In the genomic region with DNA sequence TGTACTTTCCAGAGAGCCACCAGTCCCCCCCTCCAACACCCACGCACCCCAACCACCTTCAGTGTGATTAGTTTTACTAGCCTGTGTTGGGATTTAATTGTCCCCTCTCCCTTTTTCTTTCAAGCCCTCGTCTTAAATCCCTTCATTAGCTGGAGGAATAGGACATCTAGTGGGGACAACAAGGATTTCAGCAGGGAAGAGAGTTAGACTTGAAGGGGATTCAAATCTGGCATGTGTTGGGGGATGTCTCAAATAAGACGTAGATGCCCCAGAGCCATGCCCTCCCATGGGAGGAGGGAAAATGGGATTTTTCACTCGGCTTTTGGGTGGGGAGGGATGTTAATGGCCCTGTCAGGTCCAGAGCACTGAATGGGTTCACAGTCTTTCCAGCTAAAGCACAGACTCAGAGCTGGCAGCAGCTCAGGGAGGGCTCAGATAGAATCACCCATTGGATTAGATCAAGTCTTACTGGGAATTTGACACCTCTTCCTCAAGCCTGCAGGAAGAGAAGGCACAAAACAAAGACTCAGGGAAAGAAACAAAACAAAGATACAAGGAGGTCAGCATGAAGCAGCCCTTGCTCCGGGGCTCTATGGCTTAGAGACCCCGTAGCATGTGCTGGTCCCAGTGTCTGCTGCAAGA, we compare ENCODE assay signal across 10 cellular contexts. TPM values are rescaled to one million over a fixed set of nuclear protein-coding genes. Genes with fewer than 3 reads are reported as not detected.
A peak's percentile ranks its signal among the peaks of the same experiment; 100 is the strongest.
DNase-seq lines count a peak whose midpoint lies in the region; ATAC-seq and TF ChIP-seq lines count a peak whose summit lies in the region.
"Had no signal": no experiment of that assay in that cellular context is flagged by ENCODE, and none has a peak within 500 bp of the region (broad histone marks: within the 10 kb centered on the region; RNA-seq: fewer than 3 reads in every experiment).

No MANE protein-coding gene starts in this region.

- H3K4me3 ChIP-seq in fibroblast of the aortic adventitia (ENCODE audit: low read depth, low read length) (no peak overlapping the region), thoracic aorta (no peak overlapping the region)

- H3K9me3 ChIP-seq in thoracic aorta = no peaks in the 10 kb centered on the region
- H3K9me3 ChIP-seq: neutrophil had no signal

- peak; percentile 24 for DNase-seq in SIG-M5 treated with dmso at 0.1 percent for 504 hours (lab: John Stamatoyannopoulos, UW; ENCODE audit: unreplicated experiment)
- no peak for DNase-seq in SIG-M5 (lab: John Stamatoyannopoulos, UW)
- no peak for DNase-seq in RWPE1 (ENCODE audit: low spot score)
- peak; percentile 60 for DNase-seq in fibroblast of the aortic adventitia (ENCODE audit: low read depth)
- DNase-seq in thoracic aorta (ENCODE audit: low spot score) = no peak
- DNase-seq in NCI-H1436 treated with DMSO at 0.1 percent for 48 hours (lab: John Stamatoyannopoulos, UW) = no peak
- DNase-seq in natural killer cell treated with Interleukin-12 subunit alpha and Interleukin-12 subunit beta and Interleukin-15 and Interleukin-18, amount 100 ng/mL, for 72 hours (ENCODE audit: low spot score) = no peak
- DNase-seq: GF-D8 had no signal

- peaks cover 21 to 28% of the 10 kb centered on the region in 2 donors for H3K27me3 Mint-ChIP-seq in natural killer cell treated with Interleukin-12 subunit alpha and Interleukin-12 subunit beta and Interleukin-15 and Interleukin-18, amount 100 ng/mL, for 72 hours

- no peaks in the 10 kb centered on the region for H3K36me3 ChIP-seq in thoracic aorta
- H3K36me3 ChIP-seq: neutrophil had no signal

- no peaks in the 10 kb centered on the region for H3K36me3 Mint-ChIP-seq in natural killer cell treated with Interleukin-12 subunit alpha and Interleukin-12 subunit beta and Interleukin-15 and Interleukin-18, amount 100 ng/mL, for 72 hours

- peaks cover 3 to 4% of the 10 kb centered on the region in 2 donors for H3K4me1 ChIP-seq in thoracic aorta (ENCODE audit: control insufficient read depth in 1 of 2, low read depth in 2 of 2)

- no peak overlapping the region for H3K4me3 Mint-ChIP-seq in natural killer cell treated with Interleukin-12 subunit alpha and Interleukin-12 subunit beta and Interleukin-15 and Interleukin-18, amount 100 ng/mL, for 72 hours

- H3K9me3 Mint-ChIP-seq in natural killer cell treated with Interleukin-12 subunit alpha and Interleukin-12 subunit beta and Interleukin-15 and Interleukin-18, amount 100 ng/mL, for 72 hours = no peaks in the 10 kb centered on the region

- ATAC-seq in thoracic aorta (ENCODE audit: insufficient number of reproducible peaks, low FRiP score, low read depth) (no peak), GM21737 (IDR thresholded peaks at IDR 0.05; ENCODE audit: unreplicated experiment) (no peak)
- no peak for ATAC-seq in natural killer cell treated with Interleukin-12 subunit alpha and Interleukin-12 subunit beta and Interleukin-15 and Interleukin-18, amount 100 ng/mL, for 72 hours

- CTCF ChIA-PET in RWPE1 (lab: Yijun Ruan, JAX) = interaction anchor here (0.6 to 13.6 kb wide), 21 partner anchors 10 to 591 kb away, joined by 3 to 293 read pairs (median 8); a partner anchor contains a TSS

- no peak overlapping the region for H3K27ac ChIP-seq in RWPE1
- H3K27ac ChIP-seq in thoracic aorta = no peak overlapping the region
- H3K27ac ChIP-seq: neutrophil had no signal

- POLR2A ChIA-PET in RWPE1 (lab: Yijun Ruan, JAX; ENCODE audit: low non-redundant PET) = no interaction called here

- H3K27ac Mint-ChIP-seq in natural killer cell treated with Interleukin-12 subunit alpha and Interleukin-12 subunit beta and Interleukin-15 and Interleukin-18, amount 100 ng/mL, for 72 hours = no peak overlapping the region

- H3K27me3 ChIP-seq in thoracic aorta (replicated peaks; ENCODE audit: insufficient read depth) = peaks cover 6% of the 10 kb centered on the region

- TF ChIP-seq CTCF in RWPE1 (conservative IDR thresholded peaks at IDR 0.05; ENCODE audit: low read depth) (peak; percentile 55), fibroblast of the aortic adventitia (IDR thresholded peaks at IDR 0.05; ENCODE audit: insufficient read depth, low read length) (peak; percentile 58), thoracic aorta (IDR thresholded peaks at IDR 0.05) (peak; percentile 15)

- H3K4me1 Mint-ChIP-seq in natural killer cell treated with Interleukin-12 subunit alpha and Interleukin-12 subunit beta and Interleukin-15 and Interleukin-18, amount 100 ng/mL, for 72 hours (ENCODE audit: low read depth in 2 of 2) = peaks cover 5 to 6% of the 10 kb centered on the region in 2 donors

RNA-seq across cellular contexts. Expression of a gene that starts 10.7 kb away (rescaled TPM):
- total RNA-seq in fibroblast of the aortic adventitia (ENCODE audit: low replicate concordance) (not detected in 2 replicates), thoracic aorta (not detected)
- not detected for total RNA-seq in natural killer cell treated with Interleukin-12 subunit alpha and Interleukin-12 subunit beta and Interleukin-15 and Interleukin-18, amount 100 ng/mL, for 72 hours

RNA-seq across cellular contexts. Expression of a gene that starts 11.1 kb away (rescaled TPM):
- total RNA-seq in fibroblast of the aortic adventitia (ENCODE audit: low replicate concordance) = 3.3 and 4.2 TPM in 2 replicates
- total RNA-seq in thoracic aorta = 10 to 100 TPM; 31.7 to 39.4 TPM
- under 1 TPM in 1 of 2 donors, not detected in 1; 0.17 TPM for total RNA-seq in natural killer cell treated with Interleukin-12 subunit alpha and Interleukin-12 subunit beta and Interleukin-15 and Interleukin-18, amount 100 ng/mL, for 72 hours

RNA-seq across cellular contexts. Expression of a gene that starts 21.3 kb away (rescaled TPM):
- total RNA-seq in fibroblast of the aortic adventitia (ENCODE audit: low replicate concordance) (not detected in 2 replicates), thoracic aorta (not detected)
- not detected for total RNA-seq in natural killer cell treated with Interleukin-12 subunit alpha and Interleukin-12 subunit beta and Interleukin-15 and Interleukin-18, amount 100 ng/mL, for 72 hours

Comparison
In these comparisons a context has a peak if more than half of its experiments do, and no peak if none do; other contexts are left out.
1. DNase-seq: peak in SIG-M5 treated with dmso at 0.1 percent for 504 hours (single experiment) and fibroblast of the aortic adventitia (single experiment); none in SIG-M5 (single experiment), RWPE1 (single experiment), thoracic aorta (single experiment), NCI-H1436 treated with DMSO at 0.1 percent for 48 hours (single experiment) and natural killer cell treated with Interleukin-12 subunit alpha and Interleukin-12 subunit beta and Interleukin-15 and Interleukin-18, amount 100 ng/mL, for 72 hours (single experiment).
2. Peak in every context shown above with its lines, with median percentiles within 50 percentile points of each other: CTCF ChIP-seq.